ENCODE assay signal across 1 cellular context in the genomic region with DNA sequence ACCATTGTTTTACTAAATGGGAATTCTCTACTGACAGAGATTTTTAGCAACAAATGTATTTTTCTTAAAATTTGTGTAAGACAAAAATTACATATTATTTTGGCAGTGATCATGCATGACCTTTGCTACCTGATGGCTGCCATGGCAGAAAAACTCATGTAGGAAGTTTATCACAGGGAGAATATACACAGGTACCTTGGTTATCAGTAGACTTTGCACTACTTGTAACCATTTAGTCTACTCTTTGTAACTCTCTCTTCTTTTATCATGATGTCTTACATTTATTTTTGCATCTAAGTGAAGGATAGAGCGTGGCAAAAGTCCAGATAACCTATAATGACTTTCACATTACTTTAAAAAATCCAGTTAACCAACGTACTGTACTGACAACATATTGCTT.
TF ChIP-seq lines count a peak whose summit lies in the region.

No MANE protein-coding gene starts in this region.

TF ChIP-seq in IMR-90, 13 proteins besides CTCF, POLR2A, EP300 and RAD21:
- TF ChIP-seq RCOR1 (IDR thresholded peaks at IDR 0.05; ENCODE audit: insufficient replicate concordance, low read length) (no peak), CHD1 (IDR thresholded peaks at IDR 0.05; ENCODE audit: low read depth, low read length) (no peak), MAFK (IDR thresholded peaks at IDR 0.05; ENCODE audit: low read depth, low read length) (no peak), NFE2L2 (IDR thresholded peaks at IDR 0.05; ENCODE audit: low read depth, low read length) (no peak), SMC3 (IDR thresholded peaks at IDR 0.05; ENCODE audit: low read depth, low read length) (no peak), RFX5 (IDR thresholded peaks at IDR 0.05; ENCODE audit: low read depth, low read length) (no peak), MAZ (IDR thresholded peaks at IDR 0.05; ENCODE audit: borderline replicate concordance, low read depth, low read length) (no peak), MXI1 (IDR thresholded peaks at IDR 0.05; ENCODE audit: borderline replicate concordance, low read depth, low read length) (no peak), BHLHE40 (IDR thresholded peaks at IDR 0.05; ENCODE audit: low read depth, low read length) (no peak), FOS (IDR thresholded peaks at IDR 0.05; ENCODE audit: low read depth, low read length) (no peak)
- TF ChIP-seq, protein P1, sequence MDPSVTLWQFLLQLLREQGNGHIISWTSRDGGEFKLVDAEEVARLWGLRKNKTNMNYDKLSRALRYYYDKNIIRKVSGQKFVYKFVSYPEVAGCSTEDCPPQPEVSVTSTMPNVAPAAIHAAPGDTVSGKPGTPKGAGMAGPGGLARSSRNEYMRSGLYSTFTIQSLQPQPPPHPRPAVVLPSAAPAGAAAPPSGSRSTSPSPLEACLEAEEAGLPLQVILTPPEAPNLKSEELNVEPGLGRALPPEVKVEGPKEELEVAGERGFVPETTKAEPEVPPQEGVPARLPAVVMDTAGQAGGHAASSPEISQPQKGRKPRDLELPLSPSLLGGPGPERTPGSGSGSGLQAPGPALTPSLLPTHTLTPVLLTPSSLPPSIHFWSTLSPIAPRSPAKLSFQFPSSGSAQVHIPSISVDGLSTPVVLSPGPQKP (IDR thresholded peaks at IDR 0.05; ENCODE audit: borderline replicate concordance, low read depth, low read length) = no peak
TF ChIP-seq in IMR-90: peak in this region for 0.
